ENCODE assay signal across 30 cellular contexts in the genomic region with DNA sequence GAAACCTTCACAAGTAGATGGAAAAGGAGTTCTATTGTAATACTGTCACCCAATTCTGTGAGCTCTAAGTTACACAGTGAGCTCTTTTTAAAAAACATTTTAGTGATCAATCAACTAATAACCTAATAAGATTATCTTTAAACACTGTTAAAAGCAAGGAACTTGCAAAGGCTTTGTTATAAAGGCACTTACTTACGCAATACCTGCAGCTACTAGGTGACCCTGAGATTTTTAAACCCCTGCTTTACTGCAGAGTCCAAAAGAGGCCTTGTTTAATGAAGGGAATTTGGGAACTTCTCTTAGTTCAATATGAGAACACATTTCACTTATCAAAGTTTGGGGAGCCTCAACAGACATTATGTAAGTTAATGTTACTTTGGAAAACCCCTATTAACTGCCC. TPM values are rescaled to one million over a fixed set of nuclear protein-coding genes. Genes with fewer than 3 reads are reported as not detected.
DNase-seq lines count a peak whose midpoint lies in the region; ATAC-seq and TF ChIP-seq lines count a peak whose summit lies in the region.
"Had no signal": no experiment of that assay in that cellular context is flagged by ENCODE, and none has a peak within 500 bp of the region (broad histone marks: within the 10 kb centered on the region; RNA-seq: fewer than 3 reads in every experiment).

No MANE protein-coding gene starts in this region.

- H3K36me3 Mint-ChIP-seq in HFFc6 (ENCODE audit: low read depth): peaks cover 26% of the 10 kb centered on the region

- H3K36me3 ChIP-seq in adrenal gland (replicated peaks in 1 of 2) (peaks cover 0 to 13% of the 10 kb centered on the region in 2 donors), iPS-20b (ENCODE audit: insufficient read depth, low read depth, low read length) (peaks cover 13% of the 10 kb centered on the region; the same call in 1 of the 2 replicates), skeletal muscle satellite cell (ENCODE audit: insufficient read depth, low read length) (peaks cover 32% of the 10 kb centered on the region)
- H3K36me3 ChIP-seq: ovary had no signal

- WGBS in adrenal gland, 4 donors: 35 to 78% (median 56%) methylated on average over 1 of the region's 1 CpG

- no peak for ATAC-seq in GM18505 (IDR thresholded peaks at IDR 0.05; ENCODE audit: unreplicated experiment)
- ATAC-seq: activated naive CD4-positive, alpha-beta T cell treated with anti-CD3 and anti-CD28 coated beads, Interleukin-2, amount 50 U/mL, for 72 hours; naive thymus-derived CD8-positive, alpha-beta T cell; Panc1 had no signal

- H3K4me1 ChIP-seq in adrenal gland (replicated peaks in 1 of 2) (peaks cover 16 to 28% of the 10 kb centered on the region in 2 donors), iPS-20b (ENCODE audit: insufficient read depth, low read length) (peaks cover 34% of the 10 kb centered on the region), skeletal muscle satellite cell (ENCODE audit: control insufficient read depth, insufficient read depth, low read length) (peaks cover 39% of the 10 kb centered on the region)
- H3K4me1 ChIP-seq: Caco-2, spleen had no signal

- H3K4me2 ChIP-seq in skeletal muscle satellite cell (ENCODE audit: low read length): peak overlapping the region; percentile 60
- H3K4me2 ChIP-seq: BLaER1 treated with 17β-estradiol and CSF1 and Interleukin-3, amounts not matched to agents 10 nM and 100 nM had no signal

- peak overlapping the region; percentile 92 for H3K27ac Mint-ChIP-seq in HFFc6
- H3K27ac Mint-ChIP-seq: activated naive CD4-positive, alpha-beta T cell treated with anti-CD3 and anti-CD28 coated beads, Interleukin-2, amount 50 U/mL, for 72 hours; dendritic cell treated with granulocyte-macrophage colony-stimulating factor and Interleukin-4, amounts not matched to agents 40 ng/mL and 50 ng/mL, for 4 days; naive thymus-derived CD8-positive, alpha-beta T cell had no signal

- peaks cover 44% of the 10 kb centered on the region for H3K4me1 Mint-ChIP-seq in HFFc6 (ENCODE audit: low read depth)
- H3K4me1 Mint-ChIP-seq: naive thymus-derived CD8-positive, alpha-beta T cell had no signal

- H3K9ac ChIP-seq in iPS-20b (ENCODE audit: low read depth, low read length): peak overlapping the region; percentile 70; the same call in 1 of the 2 replicates
- H3K9ac ChIP-seq in skeletal muscle satellite cell (ENCODE audit: low read depth, low read length): peak overlapping the region; percentile 72
- H3K9ac ChIP-seq: BLaER1 treated with 17β-estradiol and CSF1 and Interleukin-3, amounts not matched to agents 10 nM and 100 nM had no signal

- intact Hi-C loops in adrenal gland (cut with DNase I): no loop called here

- H3K9me3 Mint-ChIP-seq in HFFc6: no peaks in the 10 kb centered on the region
- H3K9me3 Mint-ChIP-seq: activated naive CD4-positive, alpha-beta T cell treated with anti-CD3 and anti-CD28 coated beads, Interleukin-2, amount 50 U/mL, for 72 hours; dendritic cell treated with granulocyte-macrophage colony-stimulating factor and Interleukin-4, amounts not matched to agents 40 ng/mL and 50 ng/mL, for 4 days; naive thymus-derived CD8-positive, alpha-beta T cell had no signal

- TF ChIP-seq POLR2A in adrenal gland (IDR thresholded peaks at IDR 0.05): no peak
- no peak for TF ChIP-seq POLR2A in GM18505 (IDR thresholded peaks at IDR 0.05; ENCODE audit: borderline replicate concordance, extremely low read depth, insufficient read depth, insufficient read length)

- H3K9me3 ChIP-seq in adrenal gland (replicated peaks in 1 of 3): no peaks in the 10 kb centered on the region
- no peaks in the 10 kb centered on the region for H3K9me3 ChIP-seq in iPS-20b (ENCODE audit: insufficient read depth, low read depth, low read length)
- H3K9me3 ChIP-seq in skeletal muscle satellite cell (replicated peaks; ENCODE audit: low read length): no peaks in the 10 kb centered on the region
- H3K9me3 ChIP-seq: BLaER1 treated with 17β-estradiol and CSF1 and Interleukin-3, amounts not matched to agents 10 nM and 100 nM; Caco-2; left ventricle myocardium inferior; ovary; spleen had no signal

- TF ChIP-seq CTCF in HFFc6 (IDR thresholded peaks at IDR 0.05): no peak
- no peak for TF ChIP-seq CTCF in adrenal gland (IDR thresholded peaks at IDR 0.05)

- H3K27me3 ChIP-seq in adrenal gland (no peaks in the 10 kb centered on the region), iPS-20b (ENCODE audit: insufficient read depth, low read length) (no peaks in the 10 kb centered on the region), skeletal muscle satellite cell (ENCODE audit: control insufficient read depth, insufficient read depth, low read length) (no peaks in the 10 kb centered on the region)
- H3K27me3 ChIP-seq: BLaER1 treated with 17β-estradiol and CSF1 and Interleukin-3, amounts not matched to agents 10 nM and 100 nM; ovary; spleen had no signal

- DNase-seq in HFFc6 (no peak), adrenal gland (no peak), NCI-H2081 (lab: John Stamatoyannopoulos, UW) (no peak), activated T-cell treated with anti-CD3 and anti-CD28 coated beads for 4 hours (no peak), cerebellar nuclear complex (lab: John Stamatoyannopoulos, UW) (no peak)
- DNase-seq: activated CD4-positive, alpha-beta T cell treated with anti-CD3 and anti-CD28 coated beads, Interleukin-2, amount 50 U/mL, for 4 hours; activated CD4-positive, CD25-positive, alpha-beta regulatory T cell; aorta; Caco-2; caudate nucleus; hypothalamus; left ventricle myocardium inferior; naive thymus-derived CD8-positive, alpha-beta T cell; NCI-H1105 treated with DMSO at 0.1 percent for 48 hours; NCI-H2029; NCI-H2227 treated with DMSO at 0.1 percent for 48 hours; NCI-H526 treated with DMSO at 0.1 percent for 48 hours; ovary; retina; SIG-M5; spleen; SW 1271; trophoblast cell had no signal

- no peaks in the 10 kb centered on the region; the same call in 1 of the 2 replicates for H3K27me3 Mint-ChIP-seq in HFFc6 (ENCODE audit: insufficient read depth)
- H3K27me3 Mint-ChIP-seq: dendritic cell treated with granulocyte-macrophage colony-stimulating factor and Interleukin-4, amounts not matched to agents 40 ng/mL and 50 ng/mL, for 4 days; naive thymus-derived CD8-positive, alpha-beta T cell had no signal

- peak overlapping the region in 1 of 4 donors; percentile 4 for H3K4me3 ChIP-seq in adrenal gland
- H3K4me3 ChIP-seq in iPS-20b (ENCODE audit: low read length): peak overlapping the region; percentile 34; the same call in 1 of the 2 replicates
- H3K4me3 ChIP-seq in skeletal muscle satellite cell (ENCODE audit: low read length): no peak overlapping the region
- H3K4me3 ChIP-seq: BLaER1 treated with 17β-estradiol and CSF1 and Interleukin-3, amounts not matched to agents 10 nM and 100 nM; left ventricle myocardium inferior; ovary; spleen had no signal

- H3K4me3 Mint-ChIP-seq in HFFc6: peak overlapping the region; percentile 64; the same call in 1 of the 2 replicates
- H3K4me3 Mint-ChIP-seq: dendritic cell treated with granulocyte-macrophage colony-stimulating factor and Interleukin-4, amounts not matched to agents 40 ng/mL and 50 ng/mL, for 4 days; naive thymus-derived CD8-positive, alpha-beta T cell had no signal

- peak overlapping the region; percentile 55 to 84 (median 66) for H3K27ac ChIP-seq in adrenal gland
- peak overlapping the region; percentile 40 for H3K27ac ChIP-seq in iPS-20b (ENCODE audit: low read length)
- H3K27ac ChIP-seq: BLaER1 treated with 17β-estradiol and CSF1 and Interleukin-3, amounts not matched to agents 10 nM and 100 nM; spleen had no signal

RNA-seq across cellular contexts. Expression of gene P4HA1, which starts 53.3 kb away (rescaled TPM):
- total RNA-seq in HFFc6 (2021; fragmentation: NEBNext Ultra II Directional; extraction: Animal tissue kit (Norgen Biotek cat#: 25700)): 100 to 1,000 TPM; 117 to 192 (median 127) TPM
- 100 to 1,000 TPM in 1 of 8 donors, 10 to 100 TPM in 7; 28.2 to 109 (median 52.2) TPM for total RNA-seq in adrenal gland
- 10 to 100 TPM in 2 of 3 donors, 1 to 10 TPM in 1; 9.2 to 34.7 (median 14.2) TPM for polyA plus RNA-seq in adrenal gland
- 194 and 224 TPM in 2 replicates for total RNA-seq in skeletal muscle satellite cell (2012; rRNA removed)
